In the genomic region with DNA sequence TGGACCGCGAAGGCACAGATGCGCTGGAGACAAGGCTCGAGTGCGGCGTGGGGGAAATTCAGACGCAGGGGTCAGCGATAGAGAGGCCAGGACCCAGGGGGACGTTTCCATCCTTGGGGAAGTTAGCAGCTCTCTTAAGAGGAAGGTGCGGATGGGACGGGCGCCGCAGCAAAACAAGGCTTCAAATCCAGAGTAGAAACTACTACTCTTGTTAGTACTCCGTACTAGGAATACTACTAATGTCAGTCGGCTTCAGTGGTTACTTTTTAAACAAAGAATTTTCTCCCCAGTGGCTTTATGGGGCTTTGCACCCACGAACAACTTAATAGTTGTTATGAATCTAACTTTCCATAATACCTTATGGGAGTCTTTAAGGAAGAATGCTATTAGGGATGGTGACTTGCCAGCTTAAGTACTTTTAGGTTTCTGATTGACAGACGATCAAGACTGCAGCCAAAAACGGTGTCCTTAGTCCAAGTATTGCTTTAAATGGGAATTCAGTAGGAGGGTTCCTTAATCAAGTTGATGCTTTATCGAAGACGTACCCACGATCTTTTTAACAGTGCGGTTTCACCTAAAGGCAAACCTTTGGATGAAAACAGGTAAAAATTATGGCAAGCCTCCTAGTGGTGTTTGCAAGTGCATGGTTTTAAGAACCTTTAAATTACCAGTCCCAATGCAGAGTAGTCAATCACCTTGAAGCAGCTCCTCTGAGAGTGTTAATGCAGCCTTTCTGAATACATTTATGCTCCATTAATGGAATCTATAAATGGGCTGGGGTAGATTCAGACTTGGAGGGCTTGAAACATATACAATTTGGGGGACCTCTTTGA, we compare ENCODE assay signal across 8 cellular contexts. TPM values are rescaled to one million over a fixed set of nuclear protein-coding genes. Genes with fewer than 3 reads are reported as not detected.
A peak's percentile ranks its signal among the peaks of the same experiment; 100 is the strongest.
DNase-seq lines count a peak whose midpoint lies in the region; ATAC-seq and TF ChIP-seq lines count a peak whose summit lies in the region.

No MANE protein-coding gene starts in this region.

- no peak overlapping the region for H2AFZ ChIP-seq in OCI-LY1 (ENCODE audit: low read length)

- no peak for TF ChIP-seq POLR2A in vagina (IDR thresholded peaks at IDR 0.05)

- DNase-seq in AML-193 (lab: John Stamatoyannopoulos, UW) (peak; percentile 70 to 72), colonic mucosa (no peak), mesothelial cell of epicardium (ENCODE audit: low spot score in 2 of 2, unreplicated experiment in 2 of 2) (no peak), vagina (ENCODE audit: extremely low spot score in 2 of 2) (no peak)

- H3F3A ChIP-seq in OCI-LY1 (ENCODE audit: insufficient read depth, low read length) = no peaks in the 10 kb centered on the region

- no peaks in the 10 kb centered on the region for H3K9me3 ChIP-seq in OCI-LY1 (ENCODE audit: low read length)
- no peaks in the 10 kb centered on the region for H3K9me3 ChIP-seq in colonic mucosa
- H3K9me3 ChIP-seq in vagina = no peaks in the 10 kb centered on the region

- H3K4me1 ChIP-seq in OCI-LY1 (ENCODE audit: insufficient read depth, low read length, severe bottlenecking) = peaks cover 20% of the 10 kb centered on the region
- H3K4me1 ChIP-seq in colonic mucosa = no peaks in the 10 kb centered on the region
- H3K4me1 ChIP-seq in vagina = peaks cover 40% of the 10 kb centered on the region

- intact Hi-C loops in colonic mucosa (cut with DNase I) (loop anchor here (1.0 kb wide), 1 partner anchor 58 kb away; no protein-coding TSS in a partner anchor), vagina (cut with DNase I) (loop anchor here (5.0 kb wide), 1 partner anchor 57 kb away; no protein-coding TSS in a partner anchor)

- H3K4me1 Mint-ChIP-seq in mesothelial cell of epicardium = peaks cover 26% of the 10 kb centered on the region

- H3K27ac Mint-ChIP-seq in mesothelial cell of epicardium = peak overlapping the region; percentile 94

- H3K36me3 Mint-ChIP-seq in mesothelial cell of epicardium = no peaks in the 10 kb centered on the region

- H4K20me1 ChIP-seq in OCI-LY1 (ENCODE audit: insufficient read depth, low read length) = no peaks in the 10 kb centered on the region

- no peaks in the 10 kb centered on the region for H3K27me3 Mint-ChIP-seq in mesothelial cell of epicardium (ENCODE audit: low read depth)

- no peaks in the 10 kb centered on the region for H3K9me2 ChIP-seq in OCI-LY1 (ENCODE audit: low read depth, low read length)

- H3K9ac ChIP-seq in OCI-LY1 (ENCODE audit: low read length) (peak overlapping the region; percentile 100), colonic mucosa (ENCODE audit: low read depth in 2 of 2, low read length in 2 of 2) (peak overlapping the region in 1 of 2 donors; percentile 93)

- peak overlapping the region; percentile 79 for H3K4me3 Mint-ChIP-seq in mesothelial cell of epicardium

- H3K27me3 ChIP-seq in OCI-LY1 (ENCODE audit: insufficient read depth, low read length) (no peaks in the 10 kb centered on the region), colonic mucosa (no peaks in the 10 kb centered on the region), vagina (no peaks in the 10 kb centered on the region)

- peak overlapping the region; percentile 87 for H3K27ac ChIP-seq in OCI-LY1 (ENCODE audit: low read depth, low read length, poor library complexity, severe bottlenecking)
- peak overlapping the region; percentile 90 for H3K27ac ChIP-seq in colonic mucosa
- peak overlapping the region; percentile 94 for H3K27ac ChIP-seq in vagina

- H3K4me3 ChIP-seq in OCI-LY1 (ENCODE audit: low read depth, low read length, poor library complexity, severe bottlenecking) (peak overlapping the region; percentile 96), colonic mucosa (peak overlapping the region; percentile 93), vagina (peak overlapping the region; percentile 81 to 87)

- H3K36me3 ChIP-seq in OCI-LY1 (ENCODE audit: insufficient read depth, low read length) (no peaks in the 10 kb centered on the region), colonic mucosa (no peaks in the 10 kb centered on the region), vagina (no peaks in the 10 kb centered on the region)

- peak overlapping the region; percentile 94 for H3K4me2 ChIP-seq in OCI-LY1 (ENCODE audit: low read length)

- ATAC-seq in GM18511 (IDR thresholded peaks at IDR 0.05; ENCODE audit: unreplicated experiment) (peak; percentile 28), HG03064 (IDR thresholded peaks at IDR 0.05; ENCODE audit: low read depth, unreplicated experiment) (peak; percentile 6), GM18519 (IDR thresholded peaks at IDR 0.05; ENCODE audit: low FRiP score, unreplicated experiment) (no peak)

- peaks cover 18% of the 10 kb centered on the region for H3K79me2 ChIP-seq in OCI-LY1 (ENCODE audit: insufficient read depth, low read length)

- no peaks in the 10 kb centered on the region for H3K9me3 Mint-ChIP-seq in mesothelial cell of epicardium

- TF ChIP-seq CTCF in OCI-LY1 (IDR thresholded peaks at IDR 0.05; ENCODE audit: low read length) = no peak
- no peak for TF ChIP-seq CTCF in colonic mucosa (IDR thresholded peaks at IDR 0.05)
- peak; percentile 8 for TF ChIP-seq CTCF in mesothelial cell of epicardium (IDR thresholded peaks at IDR 0.05; ENCODE audit: unreplicated experiment)
- TF ChIP-seq CTCF in vagina (IDR thresholded peaks at IDR 0.05) = peak in 1 of 3 experiments; percentile 19

RNA-seq across cellular contexts. Expression of gene IDE, which starts 0.9 kb away (rescaled TPM):
- total RNA-seq in colonic mucosa (10 to 100 TPM; 39.0 to 44.8 TPM), mesothelial cell of epicardium (29.7 to 35.6 TPM (median 30.3 TPM) in 3 replicates), vagina (22.3 TPM)

RNA-seq across cellular contexts. Expression of gene KIF11, which starts 18.2 kb away (rescaled TPM):
- 10 to 100 TPM; 10.2 to 31.6 TPM for total RNA-seq in colonic mucosa
- total RNA-seq in mesothelial cell of epicardium = 18.0 to 19.5 TPM (median 19.4 TPM) in 3 replicates
- total RNA-seq in vagina = 3.4 TPM

Comparison
In these comparisons a context has a peak if more than half of its experiments do, and no peak if none do; other contexts are left out.
1. DNase-seq: peak in AML-193 (2 of 2); none in colonic mucosa (single experiment), mesothelial cell of epicardium (0 of 2) and vagina (0 of 2).
2. Peak in every context shown above with its lines, with median percentiles within 50 percentile points of each other: H3K27ac ChIP-seq and H3K4me3 ChIP-seq.